Comparison of ENCODE assay signal across 9 cellular contexts in genomic region chr18:31610841-31611240, GRCh38. TPM values are rescaled to one million over a fixed set of nuclear protein-coding genes. Genes with fewer than 3 reads are reported as not detected.
DNase-seq lines count a peak whose midpoint lies in the region; ATAC-seq, FAIRE-seq and TF ChIP-seq lines count a peak whose summit lies in the region.
"Had no signal": no experiment of that assay in that cellular context is flagged by ENCODE, and none has a peak within 500 bp of the region (broad histone marks: within the 10 kb centered on the region; RNA-seq: fewer than 3 reads in every experiment).

No MANE protein-coding gene starts in this region.

- H3K56ac ChIP-seq in mesendoderm (ENCODE audit: low read length), result no peak overlapping the region

- no peak overlapping the region for H4K5ac ChIP-seq in mesendoderm (ENCODE audit: low read length)

- no peak overlapping the region for H3K9ac ChIP-seq in mesendoderm (ENCODE audit: low read length)
- H3K9ac ChIP-seq in kidney (ENCODE audit: low read length in 2 of 2), result no peak overlapping the region

- no peak overlapping the region for H3K4me3 Mint-ChIP-seq in CD4-positive, alpha-beta T cell

- H3K4me1 ChIP-seq in mesendoderm (ENCODE audit: control insufficient read depth, low read depth, low read length) (peaks cover 10% of the 10 kb centered on the region), kidney (ENCODE audit: control insufficient read depth in 1 of 2, insufficient read depth in 1 of 2, low read depth in 1 of 2, low read length in 2 of 2) (no peaks in the 10 kb centered on the region)

- H3K36me3 ChIP-seq in mesendoderm (ENCODE audit: control insufficient read depth, insufficient read depth, low read length) (no peaks in the 10 kb centered on the region), kidney (ENCODE audit: control insufficient read depth in 1 of 2, insufficient read depth in 2 of 2, low read length in 2 of 2) (no peaks in the 10 kb centered on the region)

- in situ Hi-C loops in T47D (cut with HindIII; ENCODE audit: low pct_unique_long_range_greater_than_20kb, low sequenced_read_pairs), result no loop called here

- POLR2A ChIA-PET in CD4-positive, alpha-beta T cell (lab: Charles Lee), result no interaction called here

- no peak overlapping the region for H3K27ac ChIP-seq in mesendoderm (ENCODE audit: low read depth, low read length)
- no peak overlapping the region for H3K27ac ChIP-seq in CD4-positive, alpha-beta T cell (ENCODE audit: low read depth, low read length)
- no peak overlapping the region for H3K27ac ChIP-seq in kidney (ENCODE audit: low read depth in 2 of 2, low read length in 2 of 2)

- no peaks in the 10 kb centered on the region for H3K36me3 Mint-ChIP-seq in CD4-positive, alpha-beta T cell (ENCODE audit: low read depth)

- no peak overlapping the region for H2AK5ac ChIP-seq in mesendoderm (ENCODE audit: low read length)

- H3K4me1 Mint-ChIP-seq in CD4-positive, alpha-beta T cell (ENCODE audit: low read depth), result no peaks in the 10 kb centered on the region

- no CpG with 5 or more reads among the region's 4 CpGs for WGBS in mesendoderm (ENCODE audit: extremely low coverage, insufficient coverage, low lambda C conversion rate)

- no peak overlapping the region for H2BK5ac ChIP-seq in mesendoderm (ENCODE audit: low read length)

- no peak overlapping the region for H3K4ac ChIP-seq in mesendoderm (ENCODE audit: low read depth, low read length)

- H4K8ac ChIP-seq in mesendoderm (ENCODE audit: low read depth, low read length), result no peak overlapping the region

- no peaks in the 10 kb centered on the region for H3K9me3 Mint-ChIP-seq in CD4-positive, alpha-beta T cell

- H3K18ac ChIP-seq in mesendoderm (ENCODE audit: low read length), result no peak overlapping the region

- intact Hi-C loops in CD4-positive, alpha-beta T cell (cut with DNase I, micrococcal nuclease), result no loop called here
- intact Hi-C loops in kidney (cut with DNase I), result no loop called here

- CTCF ChIA-PET in CD4-positive, alpha-beta T cell (lab: Charles Lee), result no interaction called here

- no peak overlapping the region for H3K27ac Mint-ChIP-seq in CD4-positive, alpha-beta T cell

- H3K27me3 ChIP-seq in mesendoderm (ENCODE audit: insufficient read depth, low read length, poor library complexity), result no peaks in the 10 kb centered on the region
- no peaks in the 10 kb centered on the region for H3K27me3 ChIP-seq in CD4-positive, alpha-beta T cell (ENCODE audit: control insufficient read depth, insufficient read depth, low read length)

- no peaks in the 10 kb centered on the region for H3K27me3 Mint-ChIP-seq in CD4-positive, alpha-beta T cell

- ATAC-seq in CD4-positive, alpha-beta T cell (ENCODE audit: poor library complexity), result no peak
- no peak for ATAC-seq in GM19328 (IDR thresholded peaks at IDR 0.05; ENCODE audit: unreplicated experiment)

- H3K79me2 ChIP-seq in mesendoderm (ENCODE audit: control insufficient read depth, insufficient read depth, low read length), result no peaks in the 10 kb centered on the region

- no peak for DNase-seq in GM12891 (ENCODE audit: insufficient read length, low spot score)
- peak; percentile 13 for DNase-seq in LoVo (ENCODE audit: low spot score)
- peak; percentile 3 to 65 for DNase-seq in T47D (ENCODE audit: low read depth in 1 of 2, low spot score in 1 of 2)
- DNase-seq in mesendoderm, result peak; percentile 93
- no peak for DNase-seq in CD4-positive, alpha-beta T cell
- DNase-seq in stimulated activated CD4-positive, alpha-beta T cell treated with anti-CD3 and anti-CD28 coated beads, Interleukin-12 subunit alpha, Interleukin-12 subunit beta, amount 100 ng/mL, for 4 hours, result no peak
- DNase-seq in kidney, result no peak
- DNase-seq: T-helper 2 cell had no signal

- H2BK120ac ChIP-seq in mesendoderm (ENCODE audit: low read depth, low read length), result no peak overlapping the region

- no peak overlapping the region for H3K4me2 ChIP-seq in mesendoderm (ENCODE audit: low read length)

- H3K9me3 ChIP-seq in CD4-positive, alpha-beta T cell (ENCODE audit: control insufficient read depth, low read length), result no peaks in the 10 kb centered on the region
- no peaks in the 10 kb centered on the region for H3K9me3 ChIP-seq in kidney (ENCODE audit: control insufficient read depth in 1 of 2, low read length in 2 of 2)

- no peak for TF ChIP-seq CTCF in CD4-positive, alpha-beta T cell (IDR thresholded peaks at IDR 0.05)
- no peak for TF ChIP-seq CTCF in kidney (IDR thresholded peaks at IDR 0.05; ENCODE audit: borderline replicate concordance, extremely low read depth, insufficient read depth)

- no peaks in the 10 kb centered on the region for H3K79me1 ChIP-seq in mesendoderm (ENCODE audit: low read length)

- no peak for TF ChIP-seq POLR2A in GM12891 (IDR thresholded peaks at IDR 0.05; ENCODE audit: low read depth, low read length)

- no peak overlapping the region for H2BK15ac ChIP-seq in mesendoderm (replicated peaks; ENCODE audit: low read depth)

- peak; percentile 55 for FAIRE-seq in GM12891 (lab: Jason Lieb, UNC)
- FAIRE-seq in kidney (lab: Jason Lieb, UNC), result no peak

- H3K23ac ChIP-seq in mesendoderm (ENCODE audit: low read length), result no peak overlapping the region

- no peak overlapping the region for H3K4me3 ChIP-seq in mesendoderm (ENCODE audit: low read length)
- no peak overlapping the region for H3K4me3 ChIP-seq in kidney (ENCODE audit: low read length in 2 of 2)

TF ChIP-seq in GM12891, 5 proteins besides CTCF, POLR2A, EP300 and RAD21:
- no peak for TF ChIP-seq TAF1 (IDR thresholded peaks at IDR 0.05; ENCODE audit: low read depth, low read length)
- TF ChIP-seq PAX5 (IDR thresholded peaks at IDR 0.05; ENCODE audit: insufficient read depth, low read length, severe bottlenecking), result no peak
- no peak for TF ChIP-seq SPI1 (IDR thresholded peaks at IDR 0.05; ENCODE audit: low read depth, low read length)
- TF ChIP-seq POU2F2 (IDR thresholded peaks at IDR 0.05; ENCODE audit: low read depth, low read length), result no peak
- no peak for TF ChIP-seq POLR2AphosphoS5 (IDR thresholded peaks at IDR 0.05; ENCODE audit: low read depth, low read length)

RNA-seq across cellular contexts. Expression of gene TTR, which starts 19.2 kb away (rescaled TPM):
- polyA plus RNA-seq in GM12891 (2012; ENCODE audit: low read depth, missing spikeins), result not detected
- not detected for polyA plus RNA-seq in mesendoderm (2013, experiment 1 of 2)
- not detected for polyA plus RNA-seq in mesendoderm (2013, experiment 2 of 2)
- not detected for total RNA-seq in CD4-positive, alpha-beta T cell
- total RNA-seq in kidney, result not detected
- 4.4 TPM for polyA plus RNA-seq in kidney (ENCODE audit: insufficient read depth, low read depth, low replicate concordance)

Comparison
In these comparisons a context has a peak if more than half of its experiments do, and no peak if none do; other contexts are left out.
1. DNase-seq: peak in LoVo (single experiment), T47D (2 of 2) and mesendoderm (single experiment); none in GM12891 (single experiment), CD4-positive, alpha-beta T cell (0 of 10), stimulated activated CD4-positive, alpha-beta T cell treated with anti-CD3 and anti-CD28 coated beads, Interleukin-12 subunit alpha, Interleukin-12 subunit beta, amount 100 ng/mL, for 4 hours (single experiment) and kidney (single experiment).